In the genomic region with DNA sequence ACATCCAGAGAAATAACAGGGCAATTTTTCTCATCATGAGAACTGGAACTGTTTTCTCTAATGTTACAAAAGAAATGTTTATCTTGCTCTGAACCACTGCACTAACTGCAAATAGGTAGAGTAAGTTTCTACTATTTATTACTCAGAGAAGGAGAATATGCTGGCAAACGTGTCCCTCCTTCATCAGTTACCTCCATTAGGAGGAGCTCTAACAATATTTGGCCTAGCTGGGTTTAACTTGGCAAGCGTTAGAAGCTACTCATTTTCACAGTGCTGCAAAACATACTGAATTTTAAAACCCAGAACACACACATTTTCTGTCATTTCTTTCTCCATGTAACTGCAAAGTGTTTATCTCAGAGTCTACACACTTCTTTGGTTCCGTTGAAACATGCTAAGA, we compare ENCODE assay signal across 9 cellular contexts.
DNase-seq lines count a peak whose midpoint lies in the region; ATAC-seq and TF ChIP-seq lines count a peak whose summit lies in the region.
"Had no signal": no experiment of that assay in that cellular context is flagged by ENCODE, and none has a peak within 500 bp of the region (broad histone marks: within the 10 kb centered on the region; RNA-seq: fewer than 3 reads in every experiment).

No MANE protein-coding gene starts in this region.

- H3K27ac Mint-ChIP-seq in osteocyte (ENCODE audit: unreplicated experiment) (no peak overlapping the region), T-helper 17 cell (no peak overlapping the region)
- no peak overlapping the region for H3K27ac Mint-ChIP-seq in CD4-positive, alpha-beta T cell
- H3K27ac Mint-ChIP-seq: activated T-cell treated with anti-CD3 and anti-CD28 coated beads, Interleukin-2, amount 50 U/mL, for 24 hours had no signal

- no peaks in the 10 kb centered on the region for H3K9me3 ChIP-seq in body of pancreas
- no peaks in the 10 kb centered on the region for H3K9me3 ChIP-seq in T-helper 17 cell (ENCODE audit: control insufficient read depth, low read length, poor library complexity, severe bottlenecking)
- H3K9me3 ChIP-seq in CD4-positive, alpha-beta T cell (ENCODE audit: control insufficient read depth, low read length) = no peaks in the 10 kb centered on the region

- no peak overlapping the region for H3K4me3 ChIP-seq in body of pancreas

- no peaks in the 10 kb centered on the region for H3K4me1 Mint-ChIP-seq in osteocyte (ENCODE audit: unreplicated experiment)
- no peaks in the 10 kb centered on the region for H3K4me1 Mint-ChIP-seq in T-helper 17 cell
- no peaks in the 10 kb centered on the region for H3K4me1 Mint-ChIP-seq in CD4-positive, alpha-beta T cell (ENCODE audit: low read depth)

- H3K4me1 ChIP-seq in body of pancreas = no peaks in the 10 kb centered on the region

- POLR2A ChIA-PET in CD4-positive, alpha-beta T cell (lab: Charles Lee) = no interaction called here

- no peaks in the 10 kb centered on the region for H3K9me3 Mint-ChIP-seq in osteocyte (ENCODE audit: unreplicated experiment)
- H3K9me3 Mint-ChIP-seq in CD4-positive, alpha-beta T cell = no peaks in the 10 kb centered on the region

- TF ChIP-seq CTCF in body of pancreas (IDR thresholded peaks at IDR 0.05) = peak in 6 of 7 experiments; percentile 14 to 46 (median 25)
- peak; percentile 34 for TF ChIP-seq CTCF in osteocyte (IDR thresholded peaks at IDR 0.05)
- no peak for TF ChIP-seq CTCF in CD4-positive, alpha-beta T cell (IDR thresholded peaks at IDR 0.05)

- WGBS in body of pancreas, 2 donors = 3 to 4% methylated on average over 3 of the region's 3 CpGs

- DNase-seq in NCI-H1105 treated with DMSO at 0.1 percent for 48 hours (lab: John Stamatoyannopoulos, UW) (peak; percentile 25), body of pancreas (peak in 2 of 4 donors; percentile 2 to 14), osteocyte (ENCODE audit: extremely low spot score, unreplicated experiment) (no peak), sciatic nerve (ENCODE audit: low spot score) (no peak), NCI-H1092 treated with DMSO at 0.1 percent for 48 hours (lab: John Stamatoyannopoulos, UW) (no peak), T-helper 17 cell (no peak)
- DNase-seq in CD4-positive, alpha-beta T cell = no peak
- DNase-seq: activated T-cell treated with anti-CD3 and anti-CD28 coated beads, Interleukin-2, amount 50 U/mL, for 24 hours had no signal

- H3K36me3 Mint-ChIP-seq in osteocyte (ENCODE audit: unreplicated experiment) (no peaks in the 10 kb centered on the region), T-helper 17 cell (ENCODE audit: low read depth) (no peaks in the 10 kb centered on the region)
- no peaks in the 10 kb centered on the region for H3K36me3 Mint-ChIP-seq in CD4-positive, alpha-beta T cell (ENCODE audit: low read depth)

- no peaks in the 10 kb centered on the region for H3K27me3 ChIP-seq in body of pancreas
- no peaks in the 10 kb centered on the region for H3K27me3 ChIP-seq in CD4-positive, alpha-beta T cell (ENCODE audit: control insufficient read depth, insufficient read depth, low read length)

- H3K27me3 Mint-ChIP-seq in osteocyte (ENCODE audit: unreplicated experiment) (no peaks in the 10 kb centered on the region), T-helper 17 cell (no peaks in the 10 kb centered on the region)
- H3K27me3 Mint-ChIP-seq in CD4-positive, alpha-beta T cell = no peaks in the 10 kb centered on the region
- H3K27me3 Mint-ChIP-seq: activated T-cell treated with anti-CD3 and anti-CD28 coated beads, Interleukin-2, amount 50 U/mL, for 24 hours had no signal

- CTCF ChIA-PET in CD4-positive, alpha-beta T cell (lab: Charles Lee) = no interaction called here

- no peak overlapping the region for H3K27ac ChIP-seq in body of pancreas
- no peak overlapping the region for H3K27ac ChIP-seq in CD4-positive, alpha-beta T cell (ENCODE audit: low read depth, low read length)

- ATAC-seq in GM19395 (IDR thresholded peaks at IDR 0.05; ENCODE audit: unreplicated experiment) = peak; percentile 56
- no peak for ATAC-seq in body of pancreas
- ATAC-seq in sciatic nerve = no peak
- ATAC-seq in T-helper 17 cell = no peak
- no peak for ATAC-seq in CD4-positive, alpha-beta T cell (ENCODE audit: poor library complexity)

- H3K4me3 Mint-ChIP-seq in osteocyte (ENCODE audit: unreplicated experiment) (no peak overlapping the region), T-helper 17 cell (no peak overlapping the region)
- H3K4me3 Mint-ChIP-seq in CD4-positive, alpha-beta T cell = no peak overlapping the region
- H3K4me3 Mint-ChIP-seq: activated T-cell treated with anti-CD3 and anti-CD28 coated beads, Interleukin-2, amount 50 U/mL, for 24 hours had no signal

- TF ChIP-seq POLR2A in body of pancreas (IDR thresholded peaks at IDR 0.05) = no peak

- no peaks in the 10 kb centered on the region for H3K36me3 ChIP-seq in body of pancreas (replicated peaks in 1 of 2; ENCODE audit: insufficient read depth in 1 of 2, low read depth in 2 of 2)

- intact Hi-C loops in body of pancreas (cut with DNase I) (no loop called here), sciatic nerve (cut with DNase I) (no loop called here)
- intact Hi-C loops in CD4-positive, alpha-beta T cell (cut with DNase I, micrococcal nuclease) = no loop called here
